27 cellular contexts compared by ENCODE assay signal in the genomic region with DNA sequence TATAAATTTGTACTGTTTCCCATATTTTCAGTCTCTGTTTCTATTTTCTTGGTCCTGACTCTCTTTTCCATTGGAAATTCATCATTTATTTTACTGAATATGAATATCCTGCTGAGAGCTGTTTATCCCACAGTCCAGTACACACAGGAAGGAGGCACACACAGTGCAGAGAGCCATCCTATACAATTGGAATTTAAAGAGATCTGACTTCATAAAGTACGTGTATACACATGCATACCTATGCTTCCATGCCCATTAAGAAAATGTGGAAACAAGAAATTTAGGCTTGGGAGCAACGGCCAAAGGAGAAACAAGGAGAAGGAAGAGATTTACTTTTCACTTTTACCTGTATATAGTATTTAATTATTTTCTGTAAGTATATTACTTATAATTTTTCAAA.
"Had no signal": no experiment of that assay in that cellular context is flagged by ENCODE, and none has a peak within 500 bp of the region (broad histone marks: within the 10 kb centered on the region; RNA-seq: fewer than 3 reads in every experiment).

No MANE protein-coding gene starts in this region.

- H3K4me3 Mint-ChIP-seq: activated naive CD8-positive, alpha-beta T cell; activated T-cell treated with anti-CD3 and anti-CD28 coated beads, Interleukin-2, amount 50 U/mL, for 72 hours; immature natural killer cell; neural crest cell had no signal

- H3K27me3 Mint-ChIP-seq: activated naive CD8-positive, alpha-beta T cell; brain had no signal

- H3K27ac ChIP-seq: adrenal gland, lower lobe of right lung, prostate gland, thoracic aorta, uterus had no signal

- H3K27ac Mint-ChIP-seq: activated naive CD8-positive, alpha-beta T cell; activated T-cell treated with anti-CD3 and anti-CD28 coated beads, Interleukin-2, amount 50 U/mL, for 72 hours; immature natural killer cell had no signal

- H3K9me3 Mint-ChIP-seq: activated T-cell treated with anti-CD3 and anti-CD28 coated beads, Interleukin-2, amount 50 U/mL, for 72 hours; brain; neural crest cell had no signal

- DNase-seq: activated CD4-positive, alpha-beta T cell treated with anti-CD3 and anti-CD28 coated beads for 4 hours; activated CD4-positive, alpha-beta T cell treated with anti-CD3 and anti-CD28 coated beads, Interleukin-2, amount 50 U/mL, for 4 hours; activated naive CD4-positive, alpha-beta T cell; activated T-cell treated with anti-CD3 and anti-CD28 coated beads for 4 hours; activated T-cell treated with anti-CD3 and anti-CD28 coated beads, Interleukin-2, amount 50 U/mL, for 72 hours; adrenal gland; aorta; central memory CD4-positive, alpha-beta T cell; heart left ventricle; hypothalamus; immature natural killer cell; lower lobe of right lung; nucleus accumbens; pancreas; retina; stimulated activated CD4-positive, alpha-beta T cell treated with anti-CD3 and anti-CD28 coated beads, Interleukin-12 subunit alpha, Interleukin-12 subunit beta, amount 100 ng/mL, for 4 hours; stimulated activated CD4-positive, alpha-beta T cell treated with anti-CD3 and anti-CD28 coated beads, Interleukin-4, amount 100 ng/mL, for 1 hour; stimulated activated naive CD8-positive, alpha-beta T cell treated with anti-CD3 and anti-CD28 coated beads, Interleukin-15, Interleukin-2, amounts not matched to agents 100 U/mL and 50 U/mL, for 24 hours; T-helper 1 cell; trophoblast cell; uterus had no signal

- H3K4me1 Mint-ChIP-seq: immature natural killer cell, neural crest cell had no signal

- H3K36me3 Mint-ChIP-seq: activated naive CD8-positive, alpha-beta T cell; brain; immature natural killer cell had no signal

- ATAC-seq: activated T-cell treated with anti-CD3 and anti-CD28 coated beads, Interleukin-2, amount 50 U/mL, for 72 hours; lower lobe of right lung; pancreas; sciatic nerve; stimulated activated naive CD8-positive, alpha-beta T cell treated with anti-CD3 and anti-CD28 coated beads, Interleukin-15, Interleukin-2, amounts not matched to agents 100 U/mL and 50 U/mL, for 24 hours had no signal
